7 cellular contexts compared by ENCODE assay signal in the genomic region with DNA sequence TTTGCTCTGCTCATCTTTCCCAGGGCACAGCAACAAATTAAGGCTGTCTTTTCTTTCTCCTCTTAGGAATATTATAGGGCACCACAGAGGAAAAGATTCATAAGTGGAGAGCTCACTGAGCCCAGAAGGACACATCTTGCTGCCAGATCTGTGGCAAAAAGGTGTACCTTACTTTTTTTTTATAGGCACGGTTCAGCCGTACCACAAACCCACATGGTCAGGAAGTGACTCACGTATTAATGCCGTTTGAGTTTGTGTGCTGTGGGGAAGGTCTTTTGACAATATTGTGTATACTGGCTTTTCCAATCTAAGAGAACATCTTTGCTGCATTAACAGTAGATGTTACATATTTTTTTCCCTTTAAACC. TPM values are rescaled to one million over a fixed set of nuclear protein-coding genes. Genes with fewer than 3 reads are reported as not detected.
DNase-seq lines count a peak whose midpoint lies in the region; ATAC-seq, FAIRE-seq and TF ChIP-seq lines count a peak whose summit lies in the region.

No MANE protein-coding gene starts in this region.

- H3K4me2 ChIP-seq in endothelial cell of umbilical vein (ENCODE audit: insufficient read depth, low read length), result peak overlapping the region; percentile 70

- DNase-seq in GM12892 (ENCODE audit: insufficient read length) (no peak), endothelial cell of umbilical vein (ENCODE audit: low read depth, low spot score) (peak; percentile 65), NCI-H2227 treated with DMSO at 0.1 percent for 48 hours (lab: John Stamatoyannopoulos, UW) (no peak)
- peak; percentile 92 for DNase-seq in Jurkat, Clone E6-1 (ENCODE audit: low read depth, low spot score)
- peak; percentile 32 for DNase-seq in stimulated activated CD8-positive, alpha-beta memory T cell treated with anti-CD3 and anti-CD28 coated beads, Interleukin-12 subunit alpha, Interleukin-12 subunit beta, amount 100 ng/mL, for 4 hours (ENCODE audit: low read depth)

- ATAC-seq in GM21717 (IDR thresholded peaks at IDR 0.05; ENCODE audit: unreplicated experiment), result peak; percentile 54

- peak overlapping the region; percentile 92 for H3K27ac ChIP-seq in VCaP
- H3K27ac ChIP-seq in endothelial cell of umbilical vein (ENCODE audit: insufficient read depth, low read depth, low read length), result peak overlapping the region; percentile 37

- H3K27me3 ChIP-seq in endothelial cell of umbilical vein (ENCODE audit: control insufficient read depth in 2 of 2, insufficient read depth in 2 of 2, low read length in 2 of 2), result no peaks in the 10 kb centered on the region

- H3K4me1 ChIP-seq in endothelial cell of umbilical vein (ENCODE audit: control insufficient read depth, extremely low read depth, insufficient read depth, low read length), result peaks cover 20% of the 10 kb centered on the region

- BruUV-seq in endothelial cell of umbilical vein (replicated peaks; lab: Mats Ljungman, UMichigan), result no TSS peak

- CTCF ChIA-PET in endothelial cell of umbilical vein (lab: Charles Lee), result interaction anchor here (0.8 to 3.7 kb wide), 12 partner anchors 7 to 272 kb away, joined by 4 to 34 read pairs (median 6); a partner anchor contains a TSS

- intact Hi-C loops in endothelial cell of umbilical vein (cut with micrococcal nuclease), result loop anchor here (2.0 to 10.0 kb wide), 2 partner anchors 106 to 326 kb away; a partner anchor contains a TSS

- H2AFZ ChIP-seq in endothelial cell of umbilical vein (ENCODE audit: low read depth, low read length), result no peak overlapping the region

- peak overlapping the region; percentile 47 for H3K4me3 ChIP-seq in Jurkat, Clone E6-1 (ENCODE audit: low read length)
- H3K4me3 ChIP-seq in endothelial cell of umbilical vein (replicated peaks in 1 of 3; ENCODE audit: insufficient read depth in 1 of 3, low read depth in 1 of 3, low read length in 3 of 3), result no peak overlapping the region

- TF ChIP-seq POLR2A in GM12892 (IDR thresholded peaks at IDR 0.05; ENCODE audit: low read depth, low read length) (no peak), endothelial cell of umbilical vein (IDR thresholded peaks at IDR 0.05; ENCODE audit: low read depth, low read length) (no peak)

- no peaks in the 10 kb centered on the region for H4K20me1 ChIP-seq in endothelial cell of umbilical vein (replicated peaks; ENCODE audit: control insufficient read depth, extremely low read depth, insufficient read depth, low read length)

- dilution Hi-C loops in endothelial cell of umbilical vein (cut with MboI; ENCODE audit: extremely low pct_ligation_motif_present, low sequenced_read_pairs), result loop anchor here (25.0 kb wide), 2 partner anchors 103 to 272 kb away; a partner anchor contains a TSS

- no peaks in the 10 kb centered on the region for H3K79me2 ChIP-seq in endothelial cell of umbilical vein (ENCODE audit: control insufficient read depth, insufficient read depth, low read length)

- H3K9ac ChIP-seq in endothelial cell of umbilical vein (replicated peaks; ENCODE audit: extremely low read depth, insufficient read depth, low read length), result peak overlapping the region; percentile 3

- H3K9me1 ChIP-seq in endothelial cell of umbilical vein (replicated peaks; ENCODE audit: control insufficient read depth, extremely low read depth, insufficient read depth, low read length), result no peaks in the 10 kb centered on the region

- H3K9me3 ChIP-seq in endothelial cell of umbilical vein (replicated peaks; ENCODE audit: control insufficient read depth, insufficient read depth, low read length), result no peaks in the 10 kb centered on the region

- POLR2A ChIA-PET in endothelial cell of umbilical vein (lab: Charles Lee), result interaction anchor here (1.5 kb wide), 1 partner anchor 28 kb away, joined by 4 read pairs; a partner anchor contains a TSS

- no peaks in the 10 kb centered on the region for H3K36me3 ChIP-seq in endothelial cell of umbilical vein (ENCODE audit: control insufficient read depth in 2 of 2, extremely low read depth in 1 of 2, insufficient read depth in 2 of 2, low read length in 2 of 2)

- TF ChIP-seq CTCF in VCaP (conservative IDR thresholded peaks at IDR 0.05) (no peak), endothelial cell of umbilical vein (IDR thresholded peaks at IDR 0.05; ENCODE audit: extremely low read depth in 1 of 2, insufficient read depth in 1 of 2, low read depth in 1 of 2, low read length in 2 of 2) (no peak)

- peak; percentile 87 for FAIRE-seq in GM12892 (lab: Jason Lieb, UNC)
- no peak for FAIRE-seq in endothelial cell of umbilical vein (lab: Jason Lieb, UNC)

TF ChIP-seq in endothelial cell of umbilical vein, 7 proteins besides CTCF, POLR2A, EP300 and RAD21:
- TF ChIP-seq JUN (IDR thresholded peaks at IDR 0.05; ENCODE audit: borderline replicate concordance, insufficient read depth, insufficient read length, low read depth) (peak; percentile 73), GATA2 (IDR thresholded peaks at IDR 0.05; ENCODE audit: insufficient read depth, insufficient read length, low read depth, low read length) (peak; percentile 44), POLR2AphosphoS5 (IDR thresholded peaks at IDR 0.05; ENCODE audit: insufficient read depth, low read depth, low read length) (no peak), EZH2 (IDR thresholded peaks at IDR 0.05; ENCODE audit: borderline replicate concordance, low read depth, low read length, severe bottlenecking) (no peak), MYC (IDR thresholded peaks at IDR 0.05; ENCODE audit: low read depth, low read length) (peak; percentile 80), FOS (IDR thresholded peaks at IDR 0.05; ENCODE audit: borderline replicate concordance, insufficient read depth, low read length) (peak; percentile 78)
- TF ChIP-seq, protein P1, sequence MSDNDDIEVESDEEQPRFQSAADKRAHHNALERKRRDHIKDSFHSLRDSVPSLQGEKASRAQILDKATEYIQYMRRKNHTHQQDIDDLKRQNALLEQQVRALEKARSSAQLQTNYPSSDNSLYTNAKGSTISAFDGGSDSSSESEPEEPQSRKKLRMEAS (IDR thresholded peaks at IDR 0.05; ENCODE audit: insufficient read depth, insufficient read length), result no peak

RNA-seq across cellular contexts. Expression of a gene that starts 28.4 kb away (rescaled TPM):
- 11.2 TPM for polyA plus RNA-seq in GM12892 (2012; ENCODE audit: missing spikeins)
- polyA plus RNA-seq in Jurkat, Clone E6-1 (2012; ENCODE audit: insufficient read depth, insufficient read length), result 8.7 TPM
- 6.0 TPM in 2 replicates for total RNA-seq in endothelial cell of umbilical vein
- polyA plus RNA-seq in endothelial cell of umbilical vein, result 4.3 TPM in 2 replicates
- 2.6 and 3.1 TPM in 2 replicates for polyA plus RNA-seq in endothelial cell of umbilical vein (2011; cell fraction: cytosol; rRNA removed)
- 1.3 and 1.5 TPM in 2 replicates for polyA plus RNA-seq in endothelial cell of umbilical vein (2011; cell fraction: nucleus; rRNA removed)
- polyA plus RNA-seq in endothelial cell of umbilical vein (2012), result 3.8 and 5.2 TPM in 2 replicates
- polyA minus RNA-seq in endothelial cell of umbilical vein, result 9.5 and 11.6 TPM in 2 replicates
- 0.20 TPM for polyA minus RNA-seq in endothelial cell of umbilical vein (2011; cell fraction: cytosol; rRNA and poly(A)+ RNA removed)
- polyA minus RNA-seq in endothelial cell of umbilical vein (2011; cell fraction: nucleus; rRNA and poly(A)+ RNA removed), result 1.8 and 1.9 TPM in 2 replicates

RNA-seq across cellular contexts. Expression of a gene that starts 29.8 kb away (rescaled TPM):
- polyA plus RNA-seq in GM12892 (2012; ENCODE audit: missing spikeins), result 8.7 TPM
- 16.0 TPM for polyA plus RNA-seq in Jurkat, Clone E6-1 (2012; ENCODE audit: insufficient read depth, insufficient read length)
- total RNA-seq in endothelial cell of umbilical vein, result 14.6 and 21.1 TPM in 2 replicates
- 17.6 and 18.5 TPM in 2 replicates for polyA plus RNA-seq in endothelial cell of umbilical vein
- 12.6 and 14.3 TPM in 2 replicates for polyA plus RNA-seq in endothelial cell of umbilical vein (2011; cell fraction: cytosol; rRNA removed)
- polyA plus RNA-seq in endothelial cell of umbilical vein (2011; cell fraction: nucleus; rRNA removed), result 163 and 195 TPM in 2 replicates
- polyA plus RNA-seq in endothelial cell of umbilical vein (2012), result 14.4 and 19.0 TPM in 2 replicates
- 20.2 and 30.2 TPM in 2 replicates for polyA minus RNA-seq in endothelial cell of umbilical vein
- 4.7 TPM for polyA minus RNA-seq in endothelial cell of umbilical vein (2011; cell fraction: cytosol; rRNA and poly(A)+ RNA removed)
- polyA minus RNA-seq in endothelial cell of umbilical vein (2011; cell fraction: nucleus; rRNA and poly(A)+ RNA removed), result 29.8 and 40.7 TPM in 2 replicates

Comparison
In these comparisons a context has a peak if more than half of its experiments do, and no peak if none do; other contexts are left out.
1. DNase-seq: peak in Jurkat, Clone E6-1 (single experiment), endothelial cell of umbilical vein (single experiment) and stimulated activated CD8-positive, alpha-beta memory T cell treated with anti-CD3 and anti-CD28 coated beads, Interleukin-12 subunit alpha, Interleukin-12 subunit beta, amount 100 ng/mL, for 4 hours (single experiment); none in GM12892 (single experiment) and NCI-H2227 treated with DMSO at 0.1 percent for 48 hours (single experiment).